In the genomic region with DNA sequence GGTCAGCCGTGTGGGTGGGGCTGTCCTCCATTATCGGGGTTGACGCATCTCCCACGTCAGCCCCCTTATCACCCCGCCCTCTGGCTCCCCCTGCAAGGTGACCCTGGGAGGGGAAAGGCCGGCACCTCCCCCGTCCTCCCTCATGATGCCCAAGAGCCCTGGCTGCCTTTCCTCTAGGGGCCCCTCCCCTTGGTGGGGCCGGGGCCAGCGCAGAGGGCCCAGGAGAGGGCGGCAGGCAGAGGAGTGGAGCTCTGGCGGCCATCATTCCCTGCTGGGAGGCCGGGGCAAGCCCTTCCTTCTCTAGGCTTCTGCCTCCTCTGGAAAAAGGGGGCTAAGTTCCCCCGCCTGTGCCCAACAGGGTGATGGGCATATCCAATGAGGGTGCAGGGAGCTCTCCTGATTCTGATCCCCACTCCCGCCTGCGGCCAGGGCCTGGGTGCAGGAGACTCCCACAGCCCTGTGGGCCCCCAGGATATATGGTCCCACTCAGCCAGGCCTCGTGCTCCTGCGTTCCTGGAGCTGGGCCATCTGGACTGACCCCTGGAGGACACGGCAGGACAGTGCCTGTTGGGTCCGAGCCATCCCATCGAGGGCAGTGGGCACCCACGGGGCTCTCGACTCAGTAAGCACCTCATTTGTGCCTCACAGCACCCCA, we compare ENCODE assay signal across 2 cellular contexts.
TF ChIP-seq lines count a peak whose summit lies in the region.

No MANE protein-coding gene starts in this region.

TF ChIP-seq in SK-N-SH, 30 proteins besides CTCF, POLR2A, EP300 and RAD21:
- no peak for TF ChIP-seq TCF12 (IDR thresholded peaks at IDR 0.05)
- no peak for TF ChIP-seq RCOR1 (IDR thresholded peaks at IDR 0.05; ENCODE audit: low read length)
- TF ChIP-seq POLR2AphosphoS5 (IDR thresholded peaks at IDR 0.05; ENCODE audit: low read depth, low read length), result no peak
- TF ChIP-seq FOXJ3 (CRISPR knock-in tag; IDR thresholded peaks at IDR 0.05), result no peak
- TF ChIP-seq, protein P1, sequence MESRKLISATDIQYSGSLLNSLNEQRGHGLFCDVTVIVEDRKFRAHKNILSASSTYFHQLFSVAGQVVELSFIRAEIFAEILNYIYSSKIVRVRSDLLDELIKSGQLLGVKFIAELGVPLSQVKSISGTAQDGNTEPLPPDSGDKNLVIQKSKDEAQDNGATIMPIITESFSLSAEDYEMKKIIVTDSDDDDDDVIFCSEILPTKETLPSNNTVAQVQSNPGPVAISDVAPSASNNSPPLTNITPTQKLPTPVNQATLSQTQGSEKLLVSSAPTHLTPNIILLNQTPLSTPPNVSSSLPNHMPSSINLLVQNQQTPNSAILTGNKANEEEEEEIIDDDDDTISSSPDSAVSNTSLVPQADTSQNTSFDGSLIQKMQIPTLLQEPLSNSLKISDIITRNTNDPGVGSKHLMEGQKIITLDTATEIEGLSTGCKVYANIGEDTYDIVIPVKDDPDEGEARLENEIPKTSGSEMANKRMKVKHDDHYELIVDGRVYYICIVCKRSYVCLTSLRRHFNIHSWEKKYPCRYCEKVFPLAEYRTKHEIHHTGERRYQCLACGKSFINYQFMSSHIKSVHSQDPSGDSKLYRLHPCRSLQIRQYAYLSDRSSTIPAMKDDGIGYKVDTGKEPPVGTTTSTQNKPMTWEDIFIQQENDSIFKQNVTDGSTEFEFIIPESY (IDR thresholded peaks at IDR 0.05; ENCODE audit: borderline replicate concordance, low read depth), result no peak
- TF ChIP-seq ELF1 (IDR thresholded peaks at IDR 0.05), result no peak
- no peak for TF ChIP-seq YY1 (IDR thresholded peaks at IDR 0.05; ENCODE audit: low read depth)
- no peak for TF ChIP-seq MEF2A (IDR thresholded peaks at IDR 0.05; ENCODE audit: borderline replicate concordance, low read depth)
- TF ChIP-seq NRF1 (IDR thresholded peaks at IDR 0.05; ENCODE audit: low read depth, low read length), result no peak
- TF ChIP-seq, protein P2, sequence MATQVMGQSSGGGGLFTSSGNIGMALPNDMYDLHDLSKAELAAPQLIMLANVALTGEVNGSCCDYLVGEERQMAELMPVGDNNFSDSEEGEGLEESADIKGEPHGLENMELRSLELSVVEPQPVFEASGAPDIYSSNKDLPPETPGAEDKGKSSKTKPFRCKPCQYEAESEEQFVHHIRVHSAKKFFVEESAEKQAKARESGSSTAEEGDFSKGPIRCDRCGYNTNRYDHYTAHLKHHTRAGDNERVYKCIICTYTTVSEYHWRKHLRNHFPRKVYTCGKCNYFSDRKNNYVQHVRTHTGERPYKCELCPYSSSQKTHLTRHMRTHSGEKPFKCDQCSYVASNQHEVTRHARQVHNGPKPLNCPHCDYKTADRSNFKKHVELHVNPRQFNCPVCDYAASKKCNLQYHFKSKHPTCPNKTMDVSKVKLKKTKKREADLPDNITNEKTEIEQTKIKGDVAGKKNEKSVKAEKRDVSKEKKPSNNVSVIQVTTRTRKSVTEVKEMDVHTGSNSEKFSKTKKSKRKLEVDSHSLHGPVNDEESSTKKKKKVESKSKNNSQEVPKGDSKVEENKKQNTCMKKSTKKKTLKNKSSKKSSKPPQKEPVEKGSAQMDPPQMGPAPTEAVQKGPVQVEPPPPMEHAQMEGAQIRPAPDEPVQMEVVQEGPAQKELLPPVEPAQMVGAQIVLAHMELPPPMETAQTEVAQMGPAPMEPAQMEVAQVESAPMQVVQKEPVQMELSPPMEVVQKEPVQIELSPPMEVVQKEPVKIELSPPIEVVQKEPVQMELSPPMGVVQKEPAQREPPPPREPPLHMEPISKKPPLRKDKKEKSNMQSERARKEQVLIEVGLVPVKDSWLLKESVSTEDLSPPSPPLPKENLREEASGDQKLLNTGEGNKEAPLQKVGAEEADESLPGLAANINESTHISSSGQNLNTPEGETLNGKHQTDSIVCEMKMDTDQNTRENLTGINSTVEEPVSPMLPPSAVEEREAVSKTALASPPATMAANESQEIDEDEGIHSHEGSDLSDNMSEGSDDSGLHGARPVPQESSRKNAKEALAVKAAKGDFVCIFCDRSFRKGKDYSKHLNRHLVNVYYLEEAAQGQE (IDR thresholded peaks at IDR 0.05; ENCODE audit: low read depth, low read length), result no peak
- no peak for TF ChIP-seq MXI1 (IDR thresholded peaks at IDR 0.05; ENCODE audit: low read depth, low read length)
- no peak; the same call in 1 of the 2 replicates for TF ChIP-seq SMC3 (IDR thresholded peaks at IDR 0.05; ENCODE audit: low read depth, low read length)
- no peak for TF ChIP-seq RFX5 (IDR thresholded peaks at IDR 0.05; ENCODE audit: low read length)
- TF ChIP-seq GATA2 (CRISPR knock-in tag; IDR thresholded peaks at IDR 0.05), result no peak
- TF ChIP-seq, protein P3, sequence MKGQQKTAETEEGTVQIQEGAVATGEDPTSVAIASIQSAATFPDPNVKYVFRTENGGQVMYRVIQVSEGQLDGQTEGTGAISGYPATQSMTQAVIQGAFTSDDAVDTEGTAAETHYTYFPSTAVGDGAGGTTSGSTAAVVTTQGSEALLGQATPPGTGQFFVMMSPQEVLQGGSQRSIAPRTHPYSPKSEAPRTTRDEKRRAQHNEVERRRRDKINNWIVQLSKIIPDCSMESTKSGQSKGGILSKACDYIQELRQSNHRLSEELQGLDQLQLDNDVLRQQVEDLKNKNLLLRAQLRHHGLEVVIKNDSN (IDR thresholded peaks at IDR 0.05; ENCODE audit: borderline replicate concordance, low read depth), result no peak
- no peak for TF ChIP-seq NFIC (IDR thresholded peaks at IDR 0.05; ENCODE audit: borderline replicate concordance)

TF ChIP-seq in H1, 55 proteins besides CTCF, POLR2A, EP300 and RAD21:
- TF ChIP-seq, protein P4, sequence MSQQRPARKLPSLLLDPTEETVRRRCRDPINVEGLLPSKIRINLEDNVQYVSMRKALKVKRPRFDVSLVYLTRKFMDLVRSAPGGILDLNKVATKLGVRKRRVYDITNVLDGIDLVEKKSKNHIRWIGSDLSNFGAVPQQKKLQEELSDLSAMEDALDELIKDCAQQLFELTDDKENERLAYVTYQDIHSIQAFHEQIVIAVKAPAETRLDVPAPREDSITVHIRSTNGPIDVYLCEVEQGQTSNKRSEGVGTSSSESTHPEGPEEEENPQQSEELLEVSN (IDR thresholded peaks at IDR 0.05), result no peak
- TF ChIP-seq BRCA1 (IDR thresholded peaks at IDR 0.05; ENCODE audit: low read depth, low read length) (no peak), NANOG (IDR thresholded peaks at IDR 0.05; ENCODE audit: insufficient read depth, low read depth, low read length, poor library complexity, severe bottlenecking) (no peak), TAF1 (IDR thresholded peaks at IDR 0.05; ENCODE audit: low read depth, low read length) (no peak), YY1 (IDR thresholded peaks at IDR 0.05; ENCODE audit: low read depth, low read length) (peak; percentile 86), MAFK (IDR thresholded peaks at IDR 0.05; ENCODE audit: low read depth, low read length) (no peak)
